21 cellular contexts compared by ENCODE assay signal in genomic region chrX:134543201-134543797, GRCh38.
DNase-seq lines count a peak whose midpoint lies in the region; ATAC-seq and TF ChIP-seq lines count a peak whose summit lies in the region.
"Had no signal": no experiment of that assay in that cellular context is flagged by ENCODE, and none has a peak within 500 bp of the region (broad histone marks: within the 10 kb centered on the region; RNA-seq: fewer than 3 reads in every experiment).

No MANE protein-coding gene starts in this region.

- H4K20me1 ChIP-seq in H9 (ENCODE audit: control insufficient read depth, insufficient read depth, insufficient read length), result no peaks in the 10 kb centered on the region
- peaks cover 3% of the 10 kb centered on the region; the same call in 1 of the 2 replicates for H4K20me1 ChIP-seq in SK-N-SH (ENCODE audit: insufficient read depth)

- H2BK12ac ChIP-seq in H9 (ENCODE audit: insufficient read length, low read depth, low read length), result no peak overlapping the region

- H3K9ac ChIP-seq in H9 (ENCODE audit: extremely low read depth, insufficient read length, low read length), result peak overlapping the region; percentile 25
- no peak overlapping the region for H3K9ac ChIP-seq in SK-N-SH
- peak overlapping the region; percentile 40 for H3K9ac ChIP-seq in iPS-18a (ENCODE audit: low read length)
- H3K9ac ChIP-seq: parathyroid adenoma had no signal

- no peak for TF ChIP-seq RAD21 in SK-N-SH (IDR thresholded peaks at IDR 0.05; ENCODE audit: low read length)

- no CpG with 5 or more reads among the region's 5 CpGs for WGBS in H9 (ENCODE audit: extremely low coverage, insufficient read length, low lambda C conversion rate)
- 63% methylated on average over 5 of the region's 5 CpGs for WGBS in SK-N-SH (ENCODE audit: low lambda C conversion rate)

- H3K79me2 ChIP-seq in ACC112 (ENCODE audit: control insufficient read depth, insufficient read depth, low read length, unreplicated experiment) (peaks cover 26% of the 10 kb centered on the region), H9 (ENCODE audit: insufficient read depth, low read length) (no peaks in the 10 kb centered on the region), SK-N-SH (ENCODE audit: insufficient read depth) (peaks cover 28% of the 10 kb centered on the region)
- H3K79me2 ChIP-seq: parathyroid adenoma had no signal

- no peak overlapping the region for H3K23ac ChIP-seq in H9 (ENCODE audit: insufficient read length, low read depth, low read length)

- H3K9me2 ChIP-seq in SK-N-SH, result no peaks in the 10 kb centered on the region

- H2BK20ac ChIP-seq in H9 (ENCODE audit: low read depth, low read length, poor library complexity, severe bottlenecking), result no peak overlapping the region

- no peaks in the 10 kb centered on the region for H3K79me1 ChIP-seq in H9 (ENCODE audit: insufficient read depth, low read depth, low read length, poor library complexity, severe bottlenecking)

- no peak overlapping the region; the same call in 1 of the 2 replicates for H3K4ac ChIP-seq in H9 (ENCODE audit: low read depth, low read length)

- H2BK15ac ChIP-seq in H9 (ENCODE audit: low read depth, low read length), result no peak overlapping the region

- peaks cover 34 to 44% of the 10 kb centered on the region in 2 experiments for H3K4me1 Mint-ChIP-seq in H9

- H3K4me1 ChIP-seq in ACC112 (ENCODE audit: control insufficient read depth, insufficient read depth, low read length, unreplicated experiment), result peaks cover 30% of the 10 kb centered on the region
- H3K4me1 ChIP-seq in H9 (ENCODE audit: insufficient read depth, low read length), result peaks cover 9% of the 10 kb centered on the region
- peaks cover 0 to 6% of the 10 kb centered on the region in 2 experiments; a peak in 2 of 4 replicates for H3K4me1 ChIP-seq in SK-N-SH (ENCODE audit: control insufficient read depth in 1 of 2, insufficient read depth in 2 of 2, low read depth in 1 of 2, low read length in 1 of 2)
- H3K4me1 ChIP-seq in iPS-18a (ENCODE audit: control insufficient read depth, low read depth, low read length), result peaks cover 15% of the 10 kb centered on the region
- H3K4me1 ChIP-seq: breast epithelium, parathyroid adenoma, sigmoid colon, upper lobe of right lung had no signal

- H4K8ac ChIP-seq in H9 (replicated peaks; ENCODE audit: insufficient read length, low read depth, low read length), result no peak overlapping the region

- CTCF ChIA-PET in SK-N-SH (lab: Yijun Ruan, JAX), result no interaction called here
- CTCF ChIA-PET in RWPE1 (lab: Yijun Ruan, JAX), result interaction anchor here (0.7 kb wide), 1 partner anchor 172 kb away, joined by 3 read pairs; no protein-coding TSS in a partner anchor

- H2AFZ ChIP-seq in ACC112 (ENCODE audit: low read length, unreplicated experiment), result no peak overlapping the region
- H2AFZ ChIP-seq in H9 (ENCODE audit: low read length), result no peak overlapping the region
- H2AFZ ChIP-seq in SK-N-SH (ENCODE audit: low read depth), result no peak overlapping the region
- H2AFZ ChIP-seq: parathyroid adenoma had no signal

- H3K27ac Mint-ChIP-seq in H9, result no peak overlapping the region; a peak in 1 of 7 replicates
- H3K27ac Mint-ChIP-seq: CD14-positive monocyte, endodermal cell had no signal

- peaks cover 9 to 65% of the 10 kb centered on the region in 2 experiments for H3K9me3 Mint-ChIP-seq in H9
- H3K9me3 Mint-ChIP-seq: activated T-cell treated with anti-CD3 and anti-CD28 coated beads, Interleukin-2, amount 50 U/mL, for 4 hours had no signal

- H3T11ph ChIP-seq in H9 (ENCODE audit: low read length), result no peak overlapping the region

- H3K56ac ChIP-seq in H9 (ENCODE audit: insufficient read length, low read depth, low read length), result no peak overlapping the region

- H2BK120ac ChIP-seq in H9 (ENCODE audit: low read depth, low read length, poor library complexity, severe bottlenecking), result no peak overlapping the region

- ATAC-seq in GM21367 (IDR thresholded peaks at IDR 0.05; ENCODE audit: unreplicated experiment), result no peak
- ATAC-seq: activated T-cell treated with anti-CD3 and anti-CD28 coated beads, Interleukin-2, amount 50 U/mL, for 4 hours; naive thymus-derived CD4-positive, alpha-beta T cell; upper lobe of right lung had no signal

- no peak overlapping the region for H2AK5ac ChIP-seq in H9 (ENCODE audit: insufficient read length, low read length)

- POLR2A ChIA-PET in SK-N-SH (lab: Yijun Ruan, JAX), result no interaction called here
- POLR2A ChIA-PET in RWPE1 (lab: Yijun Ruan, JAX; ENCODE audit: low non-redundant PET), result no interaction called here

- no peaks in the 10 kb centered on the region for H3K9me3 ChIP-seq in H9 (ENCODE audit: control insufficient read depth, low read depth, low read length)
- H3K9me3 ChIP-seq in SK-N-SH, result no peaks in the 10 kb centered on the region
- H3K9me3 ChIP-seq in iPS-18a (ENCODE audit: control insufficient read depth, low read depth, low read length), result peaks cover 9% of the 10 kb centered on the region
- H3K9me3 ChIP-seq: breast epithelium, sigmoid colon, upper lobe of right lung had no signal

- no peak overlapping the region for H4K5ac ChIP-seq in H9 (ENCODE audit: insufficient read length, low read depth, low read length)

- no peak for TF ChIP-seq EP300 in SK-N-SH (IDR thresholded peaks at IDR 0.05; ENCODE audit: borderline replicate concordance in 1 of 2, low read depth in 1 of 2, low read length in 1 of 2)

- peaks cover 36% of the 10 kb centered on the region for H3K27me3 Mint-ChIP-seq in H9 (ENCODE audit: low read depth)

- H3K23me2 ChIP-seq in H9 (ENCODE audit: insufficient read length, low read depth, low read length, poor library complexity, severe bottlenecking), result peaks cover 12% of the 10 kb centered on the region

- peak overlapping the region; percentile 45; the same call in 1 of the 2 replicates for H3K27ac ChIP-seq in ACC112 (ENCODE audit: low read depth, low read length)
- no peak overlapping the region for H3K27ac ChIP-seq in H9 (ENCODE audit: insufficient read length, low read depth, low read length)
- peak overlapping the region; percentile 37 to 67; a peak in 2 of 4 replicates for H3K27ac ChIP-seq in SK-N-SH (ENCODE audit: low read depth in 2 of 2, low read length in 1 of 2)
- no peak overlapping the region for H3K27ac ChIP-seq in iPS-18a (ENCODE audit: low read length)
- H3K27ac ChIP-seq in RWPE1, result no peak overlapping the region
- H3K27ac ChIP-seq: breast epithelium, parathyroid adenoma, sigmoid colon, upper lobe of right lung had no signal

- H3K4me2 ChIP-seq in H9 (ENCODE audit: insufficient read depth, insufficient read length, low read length), result no peak overlapping the region
- no peak overlapping the region for H3K4me2 ChIP-seq in SK-N-SH

- peaks cover 49% of the 10 kb centered on the region for H3F3A ChIP-seq in SK-N-SH (replicated peaks; ENCODE audit: insufficient read depth)

- H3K27me3 ChIP-seq in ACC112 (ENCODE audit: insufficient read depth, low read length) (no peaks in the 10 kb centered on the region), H9 (ENCODE audit: insufficient read depth, low read length) (peaks cover 18% of the 10 kb centered on the region; the same call in 1 of the 2 replicates), SK-N-SH (ENCODE audit: insufficient read depth) (no peaks in the 10 kb centered on the region), iPS-18a (ENCODE audit: control insufficient read depth, insufficient read depth, low read length) (peaks cover 47% of the 10 kb centered on the region)

- TF ChIP-seq CTCF in H9 (conservative IDR thresholded peaks at IDR 0.05) (no peak), SK-N-SH (IDR thresholded peaks at IDR 0.05) (no peak), RWPE1 (conservative IDR thresholded peaks at IDR 0.05; ENCODE audit: low read depth) (no peak)

- DNase-seq in H9 (no peak), SK-N-SH (no peak), HPDE6-E6E7 (ENCODE audit: extremely low spot score) (no peak), RWPE1 (ENCODE audit: low spot score) (no peak)
- no peak for DNase-seq in stimulated activated CD4-positive, alpha-beta T cell treated with anti-CD3 and anti-CD28 coated beads, Interleukin-4, amount 100 ng/mL, for 24 hours
- DNase-seq: activated CD8-positive, alpha-beta memory T cell treated with anti-CD3 and anti-CD28 coated beads for 24 hours; activated naive CD4-positive, alpha-beta T cell treated with Interleukin-2 at 50 U/mL for 16 hours; activated T-cell treated with anti-CD3 and anti-CD28 coated beads, Interleukin-2, amount 50 U/mL, for 4 hours; glutamatergic neuron; naive thymus-derived CD4-positive, alpha-beta T cell; NCI-H2029 treated with DMSO at 0.1 percent for 48 hours; NCI-H510A treated with DMSO at 0.1 percent for 48 hours; sigmoid colon; upper lobe of right lung had no signal

- no peak overlapping the region for H3K14ac ChIP-seq in H9 (ENCODE audit: insufficient read depth, low read length)

- H3K36me3 Mint-ChIP-seq in H9 (ENCODE audit: insufficient read depth in 1 of 3, low read depth in 3 of 3), result no peaks in the 10 kb centered on the region
- H3K36me3 Mint-ChIP-seq: naive thymus-derived CD4-positive, alpha-beta T cell had no signal

- H4K91ac ChIP-seq in H9 (ENCODE audit: insufficient read length, low read depth, low read length), result no peak overlapping the region

- no peak overlapping the region for H3K4me3 ChIP-seq in ACC112 (ENCODE audit: low read depth, low read length)
- H3K4me3 ChIP-seq in SK-N-SH (ENCODE audit: low read depth in 2 of 2, low read length in 1 of 2), result no peak overlapping the region
- H3K4me3 ChIP-seq in iPS-18a (ENCODE audit: low read length), result peak overlapping the region; percentile 46
- H3K4me3 ChIP-seq: breast epithelium, sigmoid colon, upper lobe of right lung had no signal

- H3K36me3 ChIP-seq in ACC112 (ENCODE audit: insufficient read depth, low read length) (0 out of 2 replicates have a peak, but pooled peaks cover 6% of the 10 kb centered on the region), SK-N-SH (replicated peaks in 1 of 2; ENCODE audit: control insufficient read depth in 1 of 2, insufficient read depth in 2 of 2, low read length in 1 of 2) (peaks cover 17 to 20% of the 10 kb centered on the region in 2 experiments), iPS-18a (ENCODE audit: control insufficient read depth, low read depth, low read length) (no peaks in the 10 kb centered on the region)
- H3K36me3 ChIP-seq: breast epithelium, sigmoid colon, upper lobe of right lung had no signal

- H2BK5ac ChIP-seq in H9 (ENCODE audit: insufficient read length, low read length), result no peak overlapping the region

- no peak overlapping the region for H3K18ac ChIP-seq in H9 (ENCODE audit: insufficient read length, low read depth, low read length)

- peak overlapping the region in 1 of 2 experiments; percentile 24; a peak in 3 of 5 replicates for H3K4me3 Mint-ChIP-seq in H9
- H3K4me3 Mint-ChIP-seq: activated T-cell treated with anti-CD3 and anti-CD28 coated beads, Interleukin-2, amount 50 U/mL, for 4 hours; CD14-positive monocyte had no signal

TF ChIP-seq in SK-N-SH, 30 proteins besides CTCF, POLR2A, EP300 and RAD21 (continues in another document):
- peak; percentile 42 for TF ChIP-seq POLR2AphosphoS5 (IDR thresholded peaks at IDR 0.05; ENCODE audit: low read depth, low read length)

Comparison
In these comparisons a context has a peak if more than half of its experiments do, and no peak if none do; other contexts are left out.
1. H3K27ac ChIP-seq: peak in ACC112 (single experiment) and SK-N-SH (2 of 2); none in H9 (single experiment), iPS-18a (single experiment) and RWPE1 (single experiment).